ENCODE assay signal across 22 cellular contexts in genomic region chr1:67890862-67891261, GRCh38. TPM values are rescaled to one million over a fixed set of nuclear protein-coding genes. Genes with fewer than 3 reads are reported as not detected.
DNase-seq lines count a peak whose midpoint lies in the region; ATAC-seq and TF ChIP-seq lines count a peak whose summit lies in the region.
"Had no signal": no experiment of that assay in that cellular context is flagged by ENCODE, and none has a peak within 500 bp of the region (broad histone marks: within the 10 kb centered on the region; RNA-seq: fewer than 3 reads in every experiment).

No MANE protein-coding gene starts in this region.

- H3K4me3 ChIP-seq in SJSA1: no peak overlapping the region
- no peak overlapping the region for H3K4me3 ChIP-seq in osteoblast (ENCODE audit: insufficient read depth, low read length)
- H3K4me3 ChIP-seq: ascending aorta, spleen, stomach, uterus had no signal

- H3K79me2 ChIP-seq in osteoblast (ENCODE audit: insufficient read depth, low read length): no peaks in the 10 kb centered on the region

- no peaks in the 10 kb centered on the region for H4K20me1 ChIP-seq in osteoblast (ENCODE audit: insufficient read depth, low read length)

- ATAC-seq in T-helper 17 cell (no peak), HG03442 (IDR thresholded peaks at IDR 0.05; ENCODE audit: unreplicated experiment) (no peak)

- H3K9me3 ChIP-seq in SJSA1 (replicated peaks) (no peaks in the 10 kb centered on the region), osteoblast (ENCODE audit: low read depth, low read length) (no peaks in the 10 kb centered on the region), T-helper 17 cell (ENCODE audit: control insufficient read depth, low read length, poor library complexity, severe bottlenecking) (no peaks in the 10 kb centered on the region)
- H3K9me3 ChIP-seq: ascending aorta, spleen, stomach, uterus had no signal

- no peak overlapping the region for H2AFZ ChIP-seq in osteoblast (ENCODE audit: low read length)

- H3K4me2 ChIP-seq in osteoblast (ENCODE audit: insufficient read depth, low read length): no peak overlapping the region

- H3K27me3 ChIP-seq in SJSA1 (replicated peaks) (no peaks in the 10 kb centered on the region), osteoblast (ENCODE audit: insufficient read depth, low read length) (no peaks in the 10 kb centered on the region)
- H3K27me3 ChIP-seq: ascending aorta, spleen, stomach, uterus had no signal

- DNase-seq in D341Med (ENCODE audit: low spot score) (peak; percentile 43), SJSA1 (ENCODE audit: low read depth in 1 of 2, low spot score in 2 of 2) (no peak), kidney tubule cell (ENCODE audit: low spot score) (peak; percentile 24), osteoblast (ENCODE audit: insufficient read length, low spot score, missing footprints) (no peak), T-helper 17 cell (no peak), NOMO-1 treated with dmso at 0.1 percent for 144 hours (lab: John Stamatoyannopoulos, UW; ENCODE audit: unreplicated experiment) (no peak)
- DNase-seq: activated CD4-positive, alpha-beta T cell treated with anti-CD3 and anti-CD28 coated beads, Interleukin-2, amount 50 U/mL, for 48 hours; activated T-cell treated with anti-CD3 and anti-CD28 coated beads, Interleukin-2, amount 50 U/mL, for 48 hours; caudate nucleus; cortex of kidney; effector memory CD4-positive, alpha-beta T cell; NCI-H1092; NCI-H1694 treated with DMSO at 0.1 percent for 48 hours; nephron progenitor cell; RPMI8226; spleen; stimulated activated CD4-positive, alpha-beta T cell treated with anti-CD3 and anti-CD28 coated beads, Interleukin-2, amount 100 ng/mL, for 24 hours; stomach; uterus had no signal

- no peak overlapping the region for H3K4me3 Mint-ChIP-seq in T-helper 17 cell
- H3K4me3 Mint-ChIP-seq: nephron progenitor cell had no signal

- no peak overlapping the region for H3K27ac Mint-ChIP-seq in T-helper 17 cell

- no peaks in the 10 kb centered on the region for H3K4me1 Mint-ChIP-seq in T-helper 17 cell

- peaks cover 51% of the 10 kb centered on the region for H3K27me3 Mint-ChIP-seq in T-helper 17 cell

- H3K4me1 ChIP-seq in SJSA1 (replicated peaks) (peaks cover 68% of the 10 kb centered on the region), osteoblast (ENCODE audit: insufficient read depth, low read length) (peaks cover 26% of the 10 kb centered on the region)
- H3K4me1 ChIP-seq: ascending aorta, uterus had no signal

- no peaks in the 10 kb centered on the region for H3K36me3 ChIP-seq in SJSA1
- no peaks in the 10 kb centered on the region for H3K36me3 ChIP-seq in osteoblast (ENCODE audit: insufficient read depth, low read length)
- H3K36me3 ChIP-seq: ascending aorta, spleen, stomach, uterus had no signal

- peaks cover 4% of the 10 kb centered on the region for H3K36me3 Mint-ChIP-seq in T-helper 17 cell (ENCODE audit: low read depth)

- H3K27ac ChIP-seq in SJSA1: peak overlapping the region; percentile 98
- H3K27ac ChIP-seq in osteoblast (ENCODE audit: low read depth, low read length): peak overlapping the region; percentile 51
- H3K27ac ChIP-seq: ascending aorta, C4-2B, spleen, stomach, uterus had no signal

- no peak for TF ChIP-seq CTCF in osteoblast (IDR thresholded peaks at IDR 0.05; ENCODE audit: extremely low read depth, low read depth, low read length)

RNA-seq across cellular contexts. Expression of gene GNG12, which starts 57.6 kb away (rescaled TPM):
- total RNA-seq in SJSA1 (2014; rRNA removed; shearing (Covaris generic)): 208 and 330 TPM in 2 replicates
- total RNA-seq in osteoblast (204 and 219 TPM in 2 replicates), T-helper 17 cell (not detected)

Comparison
In these comparisons a context has a peak if more than half of its experiments do, and no peak if none do; other contexts are left out.
1. DNase-seq: peak in D341Med (single experiment) and kidney tubule cell (single experiment); none in SJSA1 (0 of 2), osteoblast (single experiment), T-helper 17 cell (0 of 3) and NOMO-1 treated with dmso at 0.1 percent for 144 hours (single experiment).
2. RNA of gene GNG12, which starts 57.6 kb away (total RNA-seq): 208 to 330 TPM in SJSA1 and 204 to 219 TPM in osteoblast; not detected in T-helper 17 cell; every median in the first group is over 100 times any median in the second.